8 cellular contexts compared by ENCODE assay signal in the genomic region with DNA sequence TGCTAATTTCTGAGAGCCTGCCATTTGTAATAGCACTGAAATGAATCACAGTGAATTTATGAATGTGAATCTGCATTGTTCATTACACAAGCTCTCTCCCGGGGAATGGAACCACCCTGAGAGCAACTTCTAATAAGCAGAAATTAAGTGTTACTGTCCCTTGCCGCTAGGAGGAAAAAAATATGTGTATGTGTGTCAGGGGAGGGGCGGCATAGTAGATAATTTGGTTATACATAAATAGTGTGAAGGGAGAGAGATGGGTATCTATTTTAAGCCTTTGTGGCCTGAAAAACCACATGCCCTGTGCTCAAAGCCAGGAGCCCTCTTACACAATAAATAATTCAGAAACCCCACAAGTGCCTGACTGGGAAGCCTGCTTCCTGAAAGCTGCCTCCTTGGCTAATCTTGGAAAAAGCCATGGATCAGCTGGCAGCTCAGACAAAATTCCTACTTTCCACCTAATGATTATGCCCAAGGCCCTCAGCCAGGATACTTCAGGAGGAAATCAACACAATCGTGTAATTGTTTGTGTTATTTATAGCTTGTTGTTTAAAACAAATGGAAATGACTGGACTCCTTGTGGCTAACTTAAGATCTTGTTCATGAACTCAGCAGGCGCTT.
DNase-seq lines count a peak whose midpoint lies in the region; ATAC-seq and TF ChIP-seq lines count a peak whose summit lies in the region.

No MANE protein-coding gene starts in this region.

- CTCF ChIA-PET in Calu3 (lab: Charles Lee) = interaction anchor here (1.6 kb wide), 1 partner anchor 12 kb away, joined by 5 read pairs; no protein-coding TSS in a partner anchor

- peak; percentile 67 for ATAC-seq in HG02763 (IDR thresholded peaks at IDR 0.05; ENCODE audit: unreplicated experiment)

- no peak overlapping the region for H3K27ac Mint-ChIP-seq in Calu3 (ENCODE audit: unreplicated experiment)

- no peak for TF ChIP-seq CTCF in Calu3 (IDR thresholded peaks at IDR 0.05; ENCODE audit: unreplicated experiment)

- intact Hi-C loops in Calu3 (cut with micrococcal nuclease; ENCODE audit: unreplicated experiment) = no loop called here

- no peak overlapping the region for H3K4me3 Mint-ChIP-seq in Calu3 (ENCODE audit: low read depth, unreplicated experiment)

- H3K27me3 Mint-ChIP-seq in Calu3 (ENCODE audit: unreplicated experiment) = no peaks in the 10 kb centered on the region

- BruUV-seq in Calu3 (replicated peaks; lab: Mats Ljungman, UMichigan) = no TSS peak

- H3K9me3 Mint-ChIP-seq in Calu3 (ENCODE audit: low read depth, unreplicated experiment) = no peaks in the 10 kb centered on the region

- in situ Hi-C loops in SK-MEL-5 (cut with HindIII; ENCODE audit: low pct_unique_long_range_greater_than_20kb, low sequenced_read_pairs) = no loop called here

- DNase-seq in D341Med (ENCODE audit: low spot score) = peak; percentile 22
- DNase-seq in SK-MEL-5 (ENCODE audit: low read depth, low spot score) = peak; percentile 97
- peak; percentile 83 for DNase-seq in iris pigment epithelial cell (ENCODE audit: low read depth)
- no peak for DNase-seq in Calu3
- no peak for DNase-seq in NCI-H1436 treated with DMSO at 0.1 percent for 48 hours (lab: John Stamatoyannopoulos, UW)
- no peak for DNase-seq in stimulated activated naive CD4-positive, alpha-beta T cell (lab: John Stamatoyannopoulos, UW)
- DNase-seq in ureter (ENCODE audit: low spot score) = no peak

- no peaks in the 10 kb centered on the region for H3K36me3 Mint-ChIP-seq in Calu3 (ENCODE audit: insufficient read depth, unreplicated experiment)

- peaks cover 57% of the 10 kb centered on the region for H3K4me1 Mint-ChIP-seq in Calu3 (ENCODE audit: low read depth, unreplicated experiment)

Comparison
In these comparisons a context has a peak if more than half of its experiments do, and no peak if none do; other contexts are left out.
1. DNase-seq: peak in D341Med (single experiment), SK-MEL-5 (single experiment) and iris pigment epithelial cell (single experiment); none in Calu3 (single experiment), NCI-H1436 treated with DMSO at 0.1 percent for 48 hours (single experiment), stimulated activated naive CD4-positive, alpha-beta T cell (0 of 6) and ureter (single experiment).